In the genomic region with DNA sequence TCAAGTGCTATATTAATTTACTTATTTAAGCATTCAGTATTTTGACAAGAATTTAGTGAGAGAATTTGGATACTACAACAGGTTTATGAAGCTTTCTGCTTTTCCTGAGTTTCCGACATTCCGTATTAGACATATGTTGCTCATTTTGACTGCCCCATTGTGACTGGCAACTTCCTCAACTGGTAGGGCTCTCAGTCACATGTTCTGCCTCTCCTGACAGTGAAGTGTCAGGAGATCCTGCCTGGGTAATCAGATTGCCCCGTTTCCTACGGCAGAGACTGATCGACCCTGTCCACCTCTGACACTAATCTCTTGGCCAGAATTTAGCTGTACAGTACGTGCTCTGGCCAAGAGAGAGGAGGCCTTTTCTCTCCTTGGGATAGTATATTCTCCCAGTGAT, we compare ENCODE assay signal across 29 cellular contexts. TPM values are rescaled to one million over a fixed set of nuclear protein-coding genes. Genes with fewer than 3 reads are reported as not detected.
"Had no signal": no experiment of that assay in that cellular context is flagged by ENCODE, and none has a peak within 500 bp of the region (broad histone marks: within the 10 kb centered on the region; RNA-seq: fewer than 3 reads in every experiment).

No MANE protein-coding gene starts in this region.

- H3K27ac ChIP-seq: adrenal gland, KMS-11 had no signal

- H3K4me1 ChIP-seq: adrenal gland had no signal

- H3K27me3 ChIP-seq: adrenal gland had no signal

- H3K27ac Mint-ChIP-seq: activated CD8-positive, alpha-beta T cell treated with anti-CD3 and anti-CD28 coated beads, Interleukin-2, amount 10 ng/mL, durations not matched to agents 7 days and 5 days; activated naive CD8-positive, alpha-beta T cell treated with anti-CD3 and anti-CD28 coated beads, Interleukin-2, amount 10 ng/mL, durations not matched to agents 7 days and 5 days; T-helper 1 cell treated with Interleukin-12 subunit alpha and Interleukin-12 subunit beta and Interleukin-4 antibody, amounts not matched to agents 30 μg/mL and 1 μg/mL, for 36 hours had no signal

- H3K36me3 ChIP-seq: adrenal gland had no signal

- DNase-seq: activated CD4-positive, alpha-beta T cell treated with anti-CD3 and anti-CD28 coated beads for 4 hours; activated CD4-positive, alpha-beta T cell treated with anti-CD3 and anti-CD28 coated beads, Interleukin-2, amount 50 U/mL, for 4 hours; activated CD8-positive, alpha-beta memory T cell treated with anti-CD3 and anti-CD28 coated beads, Interleukin-2, amount 50 U/mL, for 48 hours; activated CD8-positive, alpha-beta T cell treated with anti-CD3 and anti-CD28 coated beads, Interleukin-2, amount 10 ng/mL, durations not matched to agents 7 days and 5 days; activated naive CD4-positive, alpha-beta T cell treated with anti-CD3 and anti-CD28 coated beads, Interleukin-2, amount 50 U/mL, for 16 hours; activated naive CD8-positive, alpha-beta T cell treated with anti-CD3 and anti-CD28 coated beads, Interleukin-2, amount 10 ng/mL, durations not matched to agents 7 days and 5 days; activated T-cell treated with anti-CD3 and anti-CD28 coated beads, Interleukin-2, amount 50 U/mL, for 1 hour; cerebellar nuclear complex; NCI-H1092; NCI-H1417; NCI-H1930; NCI-H2107; NCI-H2171 treated with DMSO at 0.1 percent for 48 hours; NCI-H226; NCI-H526; NCI-H774; NK-92 treated with Interleukin-12 subunit alpha and Interleukin-12 subunit beta, amount 100 ng/mL, for 24 hours; RPMI8226; SK-N-SH; SW 1271 had no signal

- H3K9me3 Mint-ChIP-seq: activated naive CD8-positive, alpha-beta T cell treated with anti-CD3 and anti-CD28 coated beads, Interleukin-2, amount 10 ng/mL, durations not matched to agents 7 days and 5 days had no signal

- H3K9me3 ChIP-seq: adrenal gland, SK-N-SH had no signal

- H3K36me3 Mint-ChIP-seq: activated naive CD8-positive, alpha-beta T cell treated with anti-CD3 and anti-CD28 coated beads, Interleukin-2, amount 10 ng/mL, durations not matched to agents 7 days and 5 days had no signal

- H3K4me3 Mint-ChIP-seq: activated CD8-positive, alpha-beta T cell treated with anti-CD3 and anti-CD28 coated beads, Interleukin-2, amount 10 ng/mL, durations not matched to agents 7 days and 5 days; activated naive CD8-positive, alpha-beta T cell treated with anti-CD3 and anti-CD28 coated beads, Interleukin-2, amount 10 ng/mL, durations not matched to agents 7 days and 5 days; T-helper 1 cell treated with Interleukin-12 subunit alpha and Interleukin-12 subunit beta and Interleukin-4 antibody, amounts not matched to agents 30 μg/mL and 1 μg/mL, for 36 hours had no signal

- H3K4me3 ChIP-seq: adrenal gland had no signal

- ATAC-seq: activated CD4-positive, CD25-positive, alpha-beta regulatory T cell treated with anti-CD3 and anti-CD28 coated beads, Interleukin-2, amount 50 U/mL, for 24 hours; activated CD8-positive, alpha-beta T cell treated with anti-CD3 and anti-CD28 coated beads, Interleukin-2, amount 10 ng/mL, durations not matched to agents 7 days and 5 days; Panc1; Right ventricle myocardium inferior had no signal

RNA-seq across cellular contexts. Expression of a gene that starts 49.5 kb away (rescaled TPM):
- total RNA-seq: activated CD8-positive, alpha-beta T cell treated with anti-CD3 and anti-CD28 coated beads, Interleukin-2, amount 10 ng/mL, durations not matched to agents 7 days and 5 days; activated naive CD8-positive, alpha-beta T cell treated with anti-CD3 and anti-CD28 coated beads, Interleukin-2, amount 10 ng/mL, durations not matched to agents 7 days and 5 days; cardiac septum; MCF 10A; NCI-H460; Right ventricle myocardium inferior had no signal
- polyA plus RNA-seq: SK-N-SH had no signal
